Comparison of ENCODE assay signal across 23 cellular contexts in the genomic region with DNA sequence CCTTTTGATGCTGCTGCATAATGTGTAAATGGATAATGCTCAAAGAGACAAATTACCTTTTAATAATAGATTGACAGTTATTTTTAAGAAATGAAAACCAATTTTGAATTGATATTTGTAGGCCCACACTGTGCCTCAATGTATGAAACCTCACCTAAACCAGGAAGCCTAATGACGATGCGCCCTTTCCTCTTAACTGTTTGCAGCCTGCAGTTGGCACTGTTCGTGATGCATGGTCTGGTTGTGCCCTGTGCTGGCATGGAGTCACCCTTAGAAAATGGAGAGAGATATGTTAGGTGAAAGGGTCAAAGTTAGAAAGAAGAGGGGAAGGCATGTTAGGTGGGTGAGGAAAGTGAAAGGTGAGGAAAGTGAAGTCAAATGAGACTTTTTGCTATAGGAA.
DNase-seq lines count a peak whose midpoint lies in the region; ATAC-seq and TF ChIP-seq lines count a peak whose summit lies in the region.
"Had no signal": no experiment of that assay in that cellular context is flagged by ENCODE, and none has a peak within 500 bp of the region (broad histone marks: within the 10 kb centered on the region; RNA-seq: fewer than 3 reads in every experiment).

No MANE protein-coding gene starts in this region.

- ATAC-seq in activated T-cell treated with anti-CD3 and anti-CD28 coated beads, Interleukin-2, amount 50 U/mL, for 72 hours (replicated peaks in 1 of 2): no peak
- ATAC-seq in GM21390 (IDR thresholded peaks at IDR 0.05; ENCODE audit: unreplicated experiment) (no peak), HG03439 (IDR thresholded peaks at IDR 0.05; ENCODE audit: unreplicated experiment) (no peak)
- ATAC-seq: GM23338; lower lobe of right lung; stimulated activated memory B cell treated with anti-CD40 and anti-IgM and Interleukin-4, amounts not matched to agents 10 μg/mL and 1 μg/mL and 100 μg/mL, for 72 hours had no signal

- H3K27me3 ChIP-seq in CD8-positive, alpha-beta memory T cell (ENCODE audit: insufficient read depth, low read length, poor library complexity, severe bottlenecking): no peaks in the 10 kb centered on the region
- H3K27me3 ChIP-seq: BLaER1, hepatocyte, SJCRH30, transverse colon had no signal

- CTCF ChIA-PET in CD8-positive, alpha-beta memory T cell (lab: Charles Lee): no interaction called here
- CTCF ChIA-PET in activated CD4-positive, alpha-beta memory T cell treated with anti-CD3 and anti-CD28 coated beads for 36 hours (lab: Charles Lee): no interaction called here

- no peak overlapping the region for H3K4me3 ChIP-seq in CD8-positive, alpha-beta memory T cell (ENCODE audit: low read length)
- H3K4me3 ChIP-seq: BLaER1, GM23338, hepatocyte, lower lobe of right lung, SJCRH30, transverse colon had no signal

- peak overlapping the region; percentile 63 to 74 for H3K4me3 Mint-ChIP-seq in activated T-cell treated with anti-CD3 and anti-CD28 coated beads, Interleukin-2, amount 50 U/mL, for 72 hours
- H3K4me3 Mint-ChIP-seq in CD8-positive, alpha-beta memory T cell: peak overlapping the region; percentile 35 to 79 (median 76)
- H3K4me3 Mint-ChIP-seq in activated CD4-positive, alpha-beta memory T cell treated with anti-CD3 and anti-CD28 coated beads for 36 hours: no peak overlapping the region
- no peak overlapping the region for H3K4me3 Mint-ChIP-seq in nephron progenitor cell
- H3K4me3 Mint-ChIP-seq: activated naive CD8-positive, alpha-beta T cell; GM23338; natural killer cell; stimulated activated memory B cell treated with anti-CD40 and anti-IgM and Interleukin-4, amounts not matched to agents 10 μg/mL and 1 μg/mL and 100 μg/mL, for 72 hours had no signal

- H3K4me1 ChIP-seq in CD8-positive, alpha-beta memory T cell (ENCODE audit: insufficient read depth, low read length): no peaks in the 10 kb centered on the region
- H3K4me1 ChIP-seq: BLaER1, lower lobe of right lung had no signal

- no peak for DNase-seq in activated T-cell treated with anti-CD3 and anti-CD28 coated beads, Interleukin-2, amount 50 U/mL, for 72 hours
- no peak for DNase-seq in activated T-cell treated with anti-CD3 and anti-CD28 coated beads, Interleukin-2, amount 50 U/mL, for 1 hour
- DNase-seq in CD8-positive, alpha-beta memory T cell: no peak
- no peak for DNase-seq in activated CD4-positive, alpha-beta memory T cell treated with anti-CD3 and anti-CD28 coated beads for 36 hours
- no peak for DNase-seq in nephron progenitor cell
- DNase-seq: activated CD4-positive, CD25-positive, alpha-beta regulatory T cell; DMS79 treated with DMSO at 0.1 percent for 48 hours; kidney glomerular epithelial cell; lower lobe of right lung; natural killer cell; NCI-H1092 treated with DMSO at 0.1 percent for 48 hours; NCI-H187; NCI-H2171; NCI-H82; SJCRH30; transverse colon had no signal

- H3K36me3 Mint-ChIP-seq in activated T-cell treated with anti-CD3 and anti-CD28 coated beads, Interleukin-2, amount 50 U/mL, for 72 hours (ENCODE audit: insufficient read depth in 2 of 2): no peaks in the 10 kb centered on the region
- H3K36me3 Mint-ChIP-seq in CD8-positive, alpha-beta memory T cell: peaks cover 0 to 5% (median 0%) of the 10 kb centered on the region in 3 donors
- H3K36me3 Mint-ChIP-seq in activated CD4-positive, alpha-beta memory T cell treated with anti-CD3 and anti-CD28 coated beads for 36 hours: no peaks in the 10 kb centered on the region
- H3K36me3 Mint-ChIP-seq in nephron progenitor cell (ENCODE audit: low read depth): no peaks in the 10 kb centered on the region
- H3K36me3 Mint-ChIP-seq: activated naive CD8-positive, alpha-beta T cell; natural killer cell; stimulated activated memory B cell treated with anti-CD40 and anti-IgM and Interleukin-4, amounts not matched to agents 10 μg/mL and 1 μg/mL and 100 μg/mL, for 72 hours had no signal

- no peaks in the 10 kb centered on the region for H3K9me3 ChIP-seq in CD8-positive, alpha-beta memory T cell (ENCODE audit: low read length)
- H3K9me3 ChIP-seq: BLaER1, lower lobe of right lung, SJCRH30, transverse colon had no signal

- POLR2A ChIA-PET in CD8-positive, alpha-beta memory T cell (lab: Charles Lee): no interaction called here
- POLR2A ChIA-PET in activated CD4-positive, alpha-beta memory T cell treated with anti-CD3 and anti-CD28 coated beads for 36 hours (lab: Charles Lee): no interaction called here

- no peaks in the 10 kb centered on the region for H3K36me3 ChIP-seq in CD8-positive, alpha-beta memory T cell (ENCODE audit: insufficient read depth, low read length)
- H3K36me3 ChIP-seq: BLaER1, lower lobe of right lung, SJCRH30, transverse colon had no signal

- intact Hi-C loops in activated CD4-positive, alpha-beta memory T cell treated with anti-CD3 and anti-CD28 coated beads for 36 hours (cut with micrococcal nuclease): loop anchor here (5.0 to 10.0 kb wide), 2 partner anchors 385 to 1158 kb away; no protein-coding TSS in a partner anchor

- H3K4me1 Mint-ChIP-seq in activated T-cell treated with anti-CD3 and anti-CD28 coated beads, Interleukin-2, amount 50 U/mL, for 72 hours (ENCODE audit: low read depth): peaks cover 36% of the 10 kb centered on the region
- peaks cover 9 to 53% (median 39%) of the 10 kb centered on the region in 3 donors for H3K4me1 Mint-ChIP-seq in CD8-positive, alpha-beta memory T cell
- peaks cover 32% of the 10 kb centered on the region for H3K4me1 Mint-ChIP-seq in activated CD4-positive, alpha-beta memory T cell treated with anti-CD3 and anti-CD28 coated beads for 36 hours (ENCODE audit: low read depth)
- peaks cover 13% of the 10 kb centered on the region for H3K4me1 Mint-ChIP-seq in nephron progenitor cell
- H3K4me1 Mint-ChIP-seq: natural killer cell; stimulated activated memory B cell treated with anti-CD40 and anti-IgM and Interleukin-4, amounts not matched to agents 10 μg/mL and 1 μg/mL and 100 μg/mL, for 72 hours had no signal

- no peaks in the 10 kb centered on the region for H3K27me3 Mint-ChIP-seq in activated T-cell treated with anti-CD3 and anti-CD28 coated beads, Interleukin-2, amount 50 U/mL, for 72 hours (ENCODE audit: low read depth)
- H3K27me3 Mint-ChIP-seq in CD8-positive, alpha-beta memory T cell: no peaks in the 10 kb centered on the region
- no peaks in the 10 kb centered on the region for H3K27me3 Mint-ChIP-seq in activated CD4-positive, alpha-beta memory T cell treated with anti-CD3 and anti-CD28 coated beads for 36 hours
- H3K27me3 Mint-ChIP-seq in nephron progenitor cell (ENCODE audit: low read depth, poor library complexity): peaks cover 3% of the 10 kb centered on the region
- H3K27me3 Mint-ChIP-seq: activated naive CD8-positive, alpha-beta T cell; stimulated activated memory B cell treated with anti-CD40 and anti-IgM and Interleukin-4, amounts not matched to agents 10 μg/mL and 1 μg/mL and 100 μg/mL, for 72 hours had no signal

- H3K9me3 Mint-ChIP-seq in activated T-cell treated with anti-CD3 and anti-CD28 coated beads, Interleukin-2, amount 50 U/mL, for 72 hours: no peaks in the 10 kb centered on the region
- H3K9me3 Mint-ChIP-seq in CD8-positive, alpha-beta memory T cell: peaks cover 0 to 2% (median 0%) of the 10 kb centered on the region in 5 donors
- no peaks in the 10 kb centered on the region for H3K9me3 Mint-ChIP-seq in activated CD4-positive, alpha-beta memory T cell treated with anti-CD3 and anti-CD28 coated beads for 36 hours
- no peaks in the 10 kb centered on the region for H3K9me3 Mint-ChIP-seq in nephron progenitor cell
- H3K9me3 Mint-ChIP-seq: GM23338; natural killer cell; stimulated activated memory B cell treated with anti-CD40 and anti-IgM and Interleukin-4, amounts not matched to agents 10 μg/mL and 1 μg/mL and 100 μg/mL, for 72 hours had no signal

- no peak for TF ChIP-seq CTCF in nephron progenitor cell (IDR thresholded peaks at IDR 0.05)

- no peak overlapping the region for H3K27ac ChIP-seq in CD8-positive, alpha-beta memory T cell (ENCODE audit: low read depth, low read length)
- H3K27ac ChIP-seq: BLaER1, hepatocyte, lower lobe of right lung, SJCRH30, transverse colon had no signal

- peak overlapping the region; percentile 68 for H3K27ac Mint-ChIP-seq in activated T-cell treated with anti-CD3 and anti-CD28 coated beads, Interleukin-2, amount 50 U/mL, for 72 hours
- peak overlapping the region; percentile 65 to 98 (median 93) for H3K27ac Mint-ChIP-seq in CD8-positive, alpha-beta memory T cell
- peak overlapping the region; percentile 3 for H3K27ac Mint-ChIP-seq in activated CD4-positive, alpha-beta memory T cell treated with anti-CD3 and anti-CD28 coated beads for 36 hours
- peak overlapping the region; percentile 24 for H3K27ac Mint-ChIP-seq in nephron progenitor cell
- H3K27ac Mint-ChIP-seq: activated naive CD8-positive, alpha-beta T cell; GM23338; stimulated activated memory B cell treated with anti-CD40 and anti-IgM and Interleukin-4, amounts not matched to agents 10 μg/mL and 1 μg/mL and 100 μg/mL, for 72 hours had no signal

Comparison
In these comparisons a context has a peak if more than half of its experiments do, and no peak if none do; other contexts are left out.
1. H3K27ac Mint-ChIP-seq: peak in every context shown above with its lines; median percentile 93 in CD8-positive, alpha-beta memory T cell; 68 in activated T-cell treated with anti-CD3 and anti-CD28 coated beads, Interleukin-2, amount 50 U/mL, for 72 hours; 24 in nephron progenitor cell; 3 in activated CD4-positive, alpha-beta memory T cell treated with anti-CD3 and anti-CD28 coated beads for 36 hours.
2. H3K4me3 Mint-ChIP-seq: peak in activated T-cell treated with anti-CD3 and anti-CD28 coated beads, Interleukin-2, amount 50 U/mL, for 72 hours (2 of 2) and CD8-positive, alpha-beta memory T cell (7 of 7); none in activated CD4-positive, alpha-beta memory T cell treated with anti-CD3 and anti-CD28 coated beads for 36 hours (single experiment) and nephron progenitor cell (single experiment).